1 cellular context compared by ENCODE assay signal in genomic region chr18:8673276-8674209, GRCh38.
TF ChIP-seq lines count a peak whose summit lies in the region.

No MANE protein-coding gene starts in this region.

TF ChIP-seq in GM12878, 131 proteins besides CTCF, POLR2A, EP300 and RAD21 (continued from another document):
- TF ChIP-seq BCLAF1 (IDR thresholded peaks at IDR 0.05) (no peak), BMI1 (IDR thresholded peaks at IDR 0.05; ENCODE audit: borderline replicate concordance) (no peak), BHLHE40 (IDR thresholded peaks at IDR 0.05; ENCODE audit: borderline replicate concordance in 1 of 2, low read depth in 2 of 2, low read length in 1 of 2) (no peak), ZNF207 (IDR thresholded peaks at IDR 0.05; ENCODE audit: borderline replicate concordance) (no peak), MEF2A (IDR thresholded peaks at IDR 0.05; ENCODE audit: insufficient read depth, low read depth, low read length) (0 out of 2 replicates have a peak, but pooled peaks have one; percentile 10), MTA2 (IDR thresholded peaks at IDR 0.05; ENCODE audit: low read depth) (no peak), RAD51 (IDR thresholded peaks at IDR 0.05) (no peak), CEBPB (IDR thresholded peaks at IDR 0.05; ENCODE audit: borderline replicate concordance in 1 of 2, low read depth in 2 of 2, low read length in 2 of 2) (no peak), STAT1 (conservative IDR thresholded peaks at IDR 0.05) (no peak), MTA3 (IDR thresholded peaks at IDR 0.05; ENCODE audit: borderline replicate concordance, low read length) (no peak), NFIC (IDR thresholded peaks at IDR 0.05; ENCODE audit: low read depth, low read length) (0 out of 2 replicates have a peak, but pooled peaks have one; percentile 33), RBBP5 (conservative IDR thresholded peaks at IDR 0.05) (no peak), CBX3 (IDR thresholded peaks at IDR 0.05; ENCODE audit: borderline replicate concordance, low read depth) (no peak), RELA (IDR thresholded peaks at IDR 0.05; ENCODE audit: borderline replicate concordance, partially characterized antibody) (no peak), ZNF687 (IDR thresholded peaks at IDR 0.05) (no peak), EGR1 (IDR thresholded peaks at IDR 0.05; ENCODE audit: borderline replicate concordance in 1 of 2, low read depth in 2 of 2, low read length in 2 of 2) (no peak), JUNB (IDR thresholded peaks at IDR 0.05) (peak; percentile 29), RCOR1 (conservative IDR thresholded peaks at IDR 0.05; ENCODE audit: low read depth, low read length) (no peak), TCF3 (IDR thresholded peaks at IDR 0.05; ENCODE audit: borderline replicate concordance, insufficient read depth, low read depth, low read length) (0 out of 2 replicates have a peak, but pooled peaks have one; percentile 7)
- TF ChIP-seq, protein P1, sequence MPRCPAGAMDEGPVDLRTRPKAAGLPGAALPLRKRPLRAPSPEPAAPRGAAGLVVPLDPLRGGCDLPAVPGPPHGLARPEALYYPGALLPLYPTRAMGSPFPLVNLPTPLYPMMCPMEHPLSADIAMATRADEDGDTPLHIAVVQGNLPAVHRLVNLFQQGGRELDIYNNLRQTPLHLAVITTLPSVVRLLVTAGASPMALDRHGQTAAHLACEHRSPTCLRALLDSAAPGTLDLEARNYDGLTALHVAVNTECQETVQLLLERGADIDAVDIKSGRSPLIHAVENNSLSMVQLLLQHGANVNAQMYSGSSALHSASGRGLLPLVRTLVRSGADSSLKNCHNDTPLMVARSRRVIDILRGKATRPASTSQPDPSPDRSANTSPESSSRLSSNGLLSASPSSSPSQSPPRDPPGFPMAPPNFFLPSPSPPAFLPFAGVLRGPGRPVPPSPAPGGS (IDR thresholded peaks at IDR 0.05; ENCODE audit: borderline replicate concordance, insufficient read depth, low read depth, low read length, poor library complexity, severe bottlenecking): no peak
